In genomic region chr11:107598225-107599139, GRCh38 we compare ENCODE assay signal across 8 cellular contexts. TPM values are rescaled to one million over a fixed set of nuclear protein-coding genes. Genes with fewer than 3 reads are reported as not detected.
A peak's percentile ranks its signal among the peaks of the same experiment; 100 is the strongest.
DNase-seq lines count a peak whose midpoint lies in the region; ATAC-seq and TF ChIP-seq lines count a peak whose summit lies in the region.

No MANE protein-coding gene starts in this region.

- no peaks in the 10 kb centered on the region for H4K20me1 ChIP-seq in MM.1S (ENCODE audit: insufficient read depth, low read length)

- H3K9me3 ChIP-seq in MM.1S (replicated peaks; ENCODE audit: insufficient read depth, low read length) (no peaks in the 10 kb centered on the region), upper lobe of right lung (no peaks in the 10 kb centered on the region)

- no peak for TF ChIP-seq POLR2A in erythroblast (IDR thresholded peaks at IDR 0.05; ENCODE audit: low read length)

- H3F3A ChIP-seq in MM.1S (ENCODE audit: insufficient read depth, low read length): no peaks in the 10 kb centered on the region

- peak; percentile 80 for ATAC-seq in GM21576 (IDR thresholded peaks at IDR 0.05; ENCODE audit: unreplicated experiment)
- peak; percentile 90 for ATAC-seq in upper lobe of right lung
- ATAC-seq in HG03025 (IDR thresholded peaks at IDR 0.05; ENCODE audit: low FRiP score, unreplicated experiment): no peak

- peak overlapping the region; percentile 78 for H3K4me2 ChIP-seq in MM.1S (ENCODE audit: low read depth, low read length)

- peak; percentile 78 for TF ChIP-seq CTCF in MM.1S (IDR thresholded peaks at IDR 0.05; ENCODE audit: low read length)
- peak; percentile 48 for TF ChIP-seq CTCF in upper lobe of right lung (IDR thresholded peaks at IDR 0.05)

- peaks cover 10% of the 10 kb centered on the region for H3K4me1 ChIP-seq in MM.1S (ENCODE audit: low read length)
- no peaks in the 10 kb centered on the region for H3K4me1 ChIP-seq in upper lobe of right lung

- H3K27me3 ChIP-seq in MM.1S (replicated peaks; ENCODE audit: insufficient read depth, low read length) (no peaks in the 10 kb centered on the region), upper lobe of right lung (peaks cover 30% of the 10 kb centered on the region)

- H3K9ac ChIP-seq in MM.1S (ENCODE audit: low read length): no peak overlapping the region

- no peaks in the 10 kb centered on the region for H3K79me2 ChIP-seq in MM.1S (ENCODE audit: low read length)

- H2AFZ ChIP-seq in MM.1S (ENCODE audit: low read length): peak overlapping the region; percentile 88

- DNase-seq in NCI-H2227 (lab: John Stamatoyannopoulos, UW; ENCODE audit: unreplicated experiment) (peak; percentile 18), NCI-H2227 treated with DMSO at 0.1 percent for 48 hours (lab: John Stamatoyannopoulos, UW) (no peak), MM.1S (peak; percentile 64), erythroblast (lab: John Stamatoyannopoulos, UW) (peak; percentile 4 to 7), upper lobe of right lung (peak; percentile 67)
- DNase-seq in activated CD4-positive, alpha-beta T cell treated with anti-CD3 and anti-CD28 coated beads for 4 hours: no peak

- H3K4me3 ChIP-seq in MM.1S (ENCODE audit: low read length) (no peak overlapping the region; the same call in 1 of the 2 replicates), upper lobe of right lung (no peak overlapping the region)

- intact Hi-C loops in upper lobe of right lung (cut with DNase I): no loop called here

- H3K36me3 ChIP-seq in MM.1S (replicated peaks; ENCODE audit: insufficient read depth, low read length) (no peaks in the 10 kb centered on the region), upper lobe of right lung (no peaks in the 10 kb centered on the region)

- H3K27ac ChIP-seq in MM.1S (ENCODE audit: low read length): peak overlapping the region; percentile 49; the same call in 1 of the 2 replicates
- H3K27ac ChIP-seq in upper lobe of right lung: no peak overlapping the region

- no peaks in the 10 kb centered on the region for H3K9me2 ChIP-seq in MM.1S (replicated peaks; ENCODE audit: insufficient read depth, low read length)

RNA-seq across cellular contexts. Expression of gene ELMOD1, which starts 7.5 kb away (rescaled TPM):
- 2.8 TPM for total RNA-seq in upper lobe of right lung

RNA-seq across cellular contexts. Expression of gene ALKBH8, which starts 32.9 kb away (rescaled TPM):
- total RNA-seq in upper lobe of right lung: 8.0 TPM

Comparison
In these comparisons a context has a peak if more than half of its experiments do, and no peak if none do; other contexts are left out.
1. DNase-seq: peak in NCI-H2227 (single experiment), MM.1S (single experiment), erythroblast (2 of 2) and upper lobe of right lung (single experiment); none in NCI-H2227 treated with DMSO at 0.1 percent for 48 hours (single experiment) and activated CD4-positive, alpha-beta T cell treated with anti-CD3 and anti-CD28 coated beads for 4 hours (0 of 2).